In genomic region chr2:205682239-205683021, GRCh38 we compare ENCODE assay signal across 8 cellular contexts. TPM values are rescaled to one million over a fixed set of nuclear protein-coding genes. Genes with fewer than 3 reads are reported as not detected.
A peak's percentile ranks its signal among the peaks of the same experiment; 100 is the strongest.
DNase-seq lines count a peak whose midpoint lies in the region; ATAC-seq, FAIRE-seq and TF ChIP-seq lines count a peak whose summit lies in the region.

NRP2 (plus strand) TSS chr2:205682501; CDS start chr2:205683291, 790 bp downstream.

- no peak for TF ChIP-seq POLR2A in HepG2 (IDR thresholded peaks at IDR 0.05; ENCODE audit: insufficient read depth in 1 of 2, low read depth in 2 of 2, low read length in 2 of 2)

- no peak for TF ChIP-seq RAD21 in HepG2 (CRISPR knock-in tag; IDR thresholded peaks at IDR 0.05)

- intact Hi-C loops in HepG2 (cut with micrococcal nuclease; ENCODE audit: unreplicated experiment) = loop anchor here (10.0 kb wide), 1 partner anchor 1538 kb away; no protein-coding TSS in a partner anchor

- no peak for TF ChIP-seq CTCF in HepG2 (CRISPR knock-in tag; IDR thresholded peaks at IDR 0.05)

- BruUV-seq in HepG2 (replicated peaks; lab: Mats Ljungman, UMichigan) = no TSS peak

- no peak for TF ChIP-seq EP300 in HepG2 (IDR thresholded peaks at IDR 0.05; ENCODE audit: low read depth in 2 of 2, low read length in 2 of 2)
- no peak for TF ChIP-seq EP300 in HepG2 (CRISPR knock-in tag; IDR thresholded peaks at IDR 0.05; ENCODE audit: borderline replicate concordance)

- H3K9ac ChIP-seq in duodenal mucosa (ENCODE audit: low read depth in 1 of 2, low read length in 2 of 2) = peak within 1 kb of the TSS; percentile 38 to 41
- no peak within 1 kb of the TSS for H3K9ac ChIP-seq in HepG2 (ENCODE audit: insufficient read depth, low read depth, low read length)

- H3K4me1 Mint-ChIP-seq in activated CD4-positive, alpha-beta T cell treated with anti-CD3 and anti-CD28 coated beads, Interleukin-2, amount 10 ng/mL, durations not matched to agents 7 days and 5 days = peaks cover 52% of the 10 kb centered on the region

- H4K20me1 ChIP-seq in HepG2 (ENCODE audit: insufficient read depth, low read length) = no peaks in the 10 kb centered on the region

- POLR2A ChIA-PET in activated CD4-positive, alpha-beta T cell treated with anti-CD3 and anti-CD28 coated beads, Interleukin-2, amount 10 ng/mL, durations not matched to agents 7 days and 5 days (lab: Charles Lee) = no interaction called here
- POLR2A ChIA-PET in HepG2 (lab: Yijun Ruan, JAX) = no interaction called here

- H3K9me3 Mint-ChIP-seq in activated CD4-positive, alpha-beta T cell treated with anti-CD3 and anti-CD28 coated beads, Interleukin-2, amount 10 ng/mL, durations not matched to agents 7 days and 5 days = no peaks in the 10 kb centered on the region

- H3K4me3 ChIP-seq in duodenal mucosa (ENCODE audit: low read depth in 1 of 2, low read length in 2 of 2) = peak within 1 kb of the TSS; percentile 67 to 73
- H3K4me3 ChIP-seq in HepG2 (replicated peaks in 1 of 3; ENCODE audit: insufficient read depth in 1 of 3, low read depth in 2 of 3, low read length in 3 of 3) = peak within 1 kb of the TSS; percentile 29 to 67 (median 45)

- H3K27me3 Mint-ChIP-seq in activated CD4-positive, alpha-beta T cell treated with anti-CD3 and anti-CD28 coated beads, Interleukin-2, amount 10 ng/mL, durations not matched to agents 7 days and 5 days = peaks cover 78% of the 10 kb centered on the region

- peak; percentile 74 for DNase-seq in AG08395 (ENCODE audit: low spot score)
- peak; percentile 78 for DNase-seq in NCI-H510A treated with DMSO at 0.1 percent for 48 hours (lab: John Stamatoyannopoulos, UW)
- peak; percentile 72 for DNase-seq in activated CD4-positive, alpha-beta T cell treated with anti-CD3 and anti-CD28 coated beads, Interleukin-2, amount 10 ng/mL, durations not matched to agents 7 days and 5 days
- peak; percentile 23 for DNase-seq in HepG2 (ENCODE audit: low spot score)
- peak; percentile 50 for DNase-seq in stimulated activated CD4-positive, alpha-beta T cell treated with anti-CD3 and anti-CD28 coated beads, Interleukin-4, amount 100 ng/mL, for 1 hour

- H3K36me3 ChIP-seq in duodenal mucosa (ENCODE audit: control insufficient read depth in 1 of 2, insufficient read depth in 2 of 2, low read length in 2 of 2) (no peaks in the 10 kb centered on the region), HepG2 (replicated peaks in 1 of 2; ENCODE audit: control insufficient read depth in 1 of 2, insufficient read depth in 2 of 2, low read length in 2 of 2) (no peaks in the 10 kb centered on the region)

- peak within 1 kb of the TSS; percentile 62 for H3K27ac ChIP-seq in duodenal mucosa (ENCODE audit: low read depth, low read length)
- H3K27ac ChIP-seq in HepG2 (ENCODE audit: extremely low read length, insufficient read depth, low read length) = no peak within 1 kb of the TSS

- peaks cover 26 to 36% of the 10 kb centered on the region in 2 donors for H3K4me1 ChIP-seq in duodenal mucosa (ENCODE audit: control insufficient read depth in 1 of 2, insufficient read depth in 2 of 2, low read length in 2 of 2)
- H3K4me1 ChIP-seq in HepG2 (ENCODE audit: insufficient read depth, low read length) = peaks cover 12% of the 10 kb centered on the region

- peak within 1 kb of the TSS; percentile 75 for H3K4me2 ChIP-seq in HepG2 (ENCODE audit: low read depth, low read length)

- H3K36me3 Mint-ChIP-seq in activated CD4-positive, alpha-beta T cell treated with anti-CD3 and anti-CD28 coated beads, Interleukin-2, amount 10 ng/mL, durations not matched to agents 7 days and 5 days (ENCODE audit: low read depth) = no peaks in the 10 kb centered on the region

- peak within 1 kb of the TSS; percentile 82 for H3K4me3 Mint-ChIP-seq in activated CD4-positive, alpha-beta T cell treated with anti-CD3 and anti-CD28 coated beads, Interleukin-2, amount 10 ng/mL, durations not matched to agents 7 days and 5 days

- ATAC-seq in GM19025 (IDR thresholded peaks at IDR 0.05; ENCODE audit: low read depth, unreplicated experiment) = peak; percentile 69
- peak; percentile 67 for ATAC-seq in HG03159 (IDR thresholded peaks at IDR 0.05; ENCODE audit: unreplicated experiment)
- peak; percentile 84 for ATAC-seq in HepG2

- H2AFZ ChIP-seq in HepG2 (ENCODE audit: low read length) = no peak within 1 kb of the TSS

- H3K27me3 ChIP-seq in duodenal mucosa (ENCODE audit: control insufficient read depth in 1 of 2, insufficient read depth in 2 of 2, low read length in 2 of 2) = peaks cover 47 to 54% of the 10 kb centered on the region in 2 donors
- H3K27me3 ChIP-seq in HepG2 (ENCODE audit: control insufficient read depth in 1 of 2, insufficient read depth in 2 of 2, low read length in 2 of 2) = peaks cover 8 to 41% of the 10 kb centered on the region in 2 experiments

- CTCF ChIA-PET in activated CD4-positive, alpha-beta T cell treated with anti-CD3 and anti-CD28 coated beads, Interleukin-2, amount 10 ng/mL, durations not matched to agents 7 days and 5 days (lab: Charles Lee) = interaction anchor here (1.0 kb wide), 2 partner anchors 8 to 14 kb away, joined by 3 read pairs; no protein-coding TSS in a partner anchor
- CTCF ChIA-PET in HepG2 (lab: Yijun Ruan, JAX; ENCODE audit: low intra/inter-chr PET ratio, low total read pairs) = no interaction called here

- no peak within 1 kb of the TSS for H3K27ac Mint-ChIP-seq in activated CD4-positive, alpha-beta T cell treated with anti-CD3 and anti-CD28 coated beads, Interleukin-2, amount 10 ng/mL, durations not matched to agents 7 days and 5 days

- WGBS in HepG2 (ENCODE audit: low lambda C conversion rate) = 7% methylated on average over 33 of the region's 71 CpGs

- FAIRE-seq in HepG2 (lab: Jason Lieb, UNC) = no peak

- H3K9me3 ChIP-seq in duodenal mucosa (ENCODE audit: control insufficient read depth in 1 of 2, low read length in 2 of 2) = no peaks in the 10 kb centered on the region
- no peaks in the 10 kb centered on the region for H3K9me3 ChIP-seq in HepG2 (ENCODE audit: low read length)

- H3K79me2 ChIP-seq in HepG2 (ENCODE audit: insufficient read depth, low read length) = no peaks in the 10 kb centered on the region

- in situ Hi-C loops in HepG2 (cut with HindIII; ENCODE audit: extremely low pct_ligation_motif_present, low pct_unique_long_range_greater_than_20kb) = no loop called here

TF ChIP-seq in HepG2, 621 proteins besides CTCF, POLR2A, EP300 and RAD21 (continues in another document):
- TF ChIP-seq ZNF556 (CRISPR knock-in tag; IDR thresholded peaks at IDR 0.05; ENCODE audit: borderline replicate concordance) (peak; percentile 19; the same call in 1 of the 2 replicates), SOX6 (IDR thresholded peaks at IDR 0.05) (no peak), SOX6 (CRISPR knock-in tag; IDR thresholded peaks at IDR 0.05) (peak; percentile 60), TSC22D2 (CRISPR knock-in tag; IDR thresholded peaks at IDR 0.05; ENCODE audit: borderline replicate concordance) (no peak), MTF2 (CRISPR knock-in tag; IDR thresholded peaks at IDR 0.05; ENCODE audit: borderline replicate concordance) (0 out of 2 replicates have a peak, but pooled peaks have one; percentile 29), ZNF549 (CRISPR knock-in tag; IDR thresholded peaks at IDR 0.05) (no peak), NAIF1 (CRISPR knock-in tag; IDR thresholded peaks at IDR 0.05; ENCODE audit: borderline replicate concordance) (no peak), ZNF691 (CRISPR knock-in tag; IDR thresholded peaks at IDR 0.05; ENCODE audit: borderline replicate concordance, low read depth) (peak; percentile 68; the same call in 1 of the 2 replicates), ZNF317 (CRISPR knock-in tag; IDR thresholded peaks at IDR 0.05) (0 out of 2 replicates have a peak, but pooled peaks have one; percentile 29), ZNF343 (CRISPR knock-in tag; IDR thresholded peaks at IDR 0.05) (peak; percentile 76), DRAP1 (CRISPR knock-in tag; IDR thresholded peaks at IDR 0.05) (0 out of 2 replicates have a peak, but pooled peaks have one; percentile 21)

RNA-seq across cellular contexts. Expression of gene NRP2, which starts in this region (rescaled TPM):
- total RNA-seq in activated CD4-positive, alpha-beta T cell treated with anti-CD3 and anti-CD28 coated beads, Interleukin-2, amount 10 ng/mL, durations not matched to agents 7 days and 5 days = 1 to 10 TPM; 7.1 to 8.1 TPM
- total RNA-seq in HepG2 (2016; rRNA removed; fragmentation: Illumina TruSeq; extraction: Trizol) = 0.60 and 1.4 TPM in 2 replicates
- under 0.01 and 0.20 TPM in 2 replicates for total RNA-seq in HepG2 (2016; cell fraction: cytosol; rRNA removed; fragmentation: Illumina TruSeq; extraction: Trizol; ENCODE audit: low read depth)
- total RNA-seq in HepG2 (2016; cell fraction: insoluble cytoplasmic fraction; rRNA removed; fragmentation: Illumina TruSeq; extraction: Trizol) = 0.79 and 0.93 TPM in 2 replicates
- 0.22 and 0.41 TPM in 2 replicates for total RNA-seq in HepG2 (2016; cell fraction: membrane; rRNA removed; fragmentation: Illumina TruSeq; extraction: Trizol)
- total RNA-seq in HepG2 (2016; cell fraction: nucleus; rRNA removed; fragmentation: Illumina TruSeq; extraction: Trizol) = 1.4 and 2.4 TPM in 2 replicates
- 0.65 and 1.4 TPM in 2 replicates for polyA plus RNA-seq in HepG2 (2011; rRNA removed)
- polyA plus RNA-seq in HepG2 (2011; cell fraction: cytosol; rRNA removed) = 0.32 and 0.37 TPM in 2 replicates
- 0.51 and 0.66 TPM in 2 replicates for polyA plus RNA-seq in HepG2 (2011; cell fraction: nucleus; rRNA removed)
- 0.54 and 3.3 TPM in 2 replicates for polyA plus RNA-seq in HepG2 (2012)
- polyA plus RNA-seq in HepG2 (2016; cell fraction: cytosol; fragmentation: Illumina TruSeq; extraction: Trizol; ENCODE audit: low read depth) = 0.12 and 0.16 TPM in 2 replicates
- polyA plus RNA-seq in HepG2 (2016; cell fraction: insoluble cytoplasmic fraction; fragmentation: Illumina TruSeq; extraction: Trizol; ENCODE audit: low read depth) = 0.26 and 0.34 TPM in 2 replicates
- 0.09 and 0.37 TPM in 2 replicates for polyA plus RNA-seq in HepG2 (2016; cell fraction: membrane; fragmentation: Illumina TruSeq; extraction: Trizol; ENCODE audit: low read depth)
- polyA plus RNA-seq in HepG2 (2016; cell fraction: nucleus; fragmentation: Illumina TruSeq; extraction: Trizol; ENCODE audit: insufficient read depth, low read depth) = 1.9 and 2.1 TPM in 2 replicates
- polyA minus RNA-seq in HepG2 (2011; rRNA and poly(A)+ RNA removed; ENCODE audit: low replicate concordance) = 1.3 and 6.5 TPM in 2 replicates
- polyA minus RNA-seq in HepG2 (2011; cell fraction: cytosol; rRNA and poly(A)+ RNA removed) = 0.49 and 0.88 TPM in 2 replicates
- 1.4 and 1.7 TPM in 2 replicates for polyA minus RNA-seq in HepG2 (2011; cell fraction: nucleus; rRNA and poly(A)+ RNA removed)

Comparison
In these comparisons a context has a peak if more than half of its experiments do, and no peak if none do; other contexts are left out.
1. DNase-seq: peak in every context shown above with its lines; median percentile 78 in NCI-H510A treated with DMSO at 0.1 percent for 48 hours; 74 in AG08395; 72 in activated CD4-positive, alpha-beta T cell treated with anti-CD3 and anti-CD28 coated beads, Interleukin-2, amount 10 ng/mL, durations not matched to agents 7 days and 5 days; 50 in stimulated activated CD4-positive, alpha-beta T cell treated with anti-CD3 and anti-CD28 coated beads, Interleukin-4, amount 100 ng/mL, for 1 hour; 23 in HepG2.